ENCODE assay signal across 18 cellular contexts in the genomic region with DNA sequence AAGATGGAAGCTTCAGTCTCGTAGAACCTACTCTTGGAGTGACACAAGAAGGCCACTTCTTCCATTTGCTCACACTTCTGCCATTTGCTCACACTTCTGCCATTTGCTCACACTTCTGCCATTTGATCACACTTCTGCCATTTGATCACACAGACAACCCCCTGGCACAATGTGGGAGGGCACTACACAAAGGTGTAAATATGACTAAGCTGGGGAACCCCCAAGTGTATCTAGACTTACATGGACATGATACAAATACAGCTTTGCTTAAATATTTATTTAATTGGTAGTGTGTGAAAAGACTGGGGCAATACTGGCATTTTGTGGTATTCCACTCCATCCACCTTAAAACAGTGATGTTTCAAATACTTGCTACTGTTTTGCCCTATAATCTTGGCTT.
"Had no signal": no experiment of that assay in that cellular context is flagged by ENCODE, and none has a peak within 500 bp of the region (broad histone marks: within the 10 kb centered on the region; RNA-seq: fewer than 3 reads in every experiment).

No MANE protein-coding gene starts in this region.

- H3K27me3 Mint-ChIP-seq: memory B cell; natural killer cell treated with Interleukin-12 subunit alpha and Interleukin-12 subunit beta and Interleukin-15 and Interleukin-18, amount 100 ng/mL, for 72 hours; stimulated activated naive B cell treated with anti-CD40 and anti-IgM and Interleukin-4, amounts not matched to agents 10 μg/mL and 1 μg/mL and 100 μg/mL, for 72 hours had no signal

- DNase-seq: colonic mucosa; dermis blood vessel endothelial cell; erythroblast; kidney; left cardiac atrium; left ventricle myocardium inferior; lower lobe of right lung; midbrain; nucleus accumbens; ovary; sigmoid colon; stimulated activated CD4-positive, alpha-beta T cell treated with anti-CD3 and anti-CD28 coated beads, Interleukin-2, amount 100 ng/mL, for 48 hours; stimulated activated naive B cell treated with anti-CD40 and anti-IgM and Interleukin-4, amounts not matched to agents 10 μg/mL and 1 μg/mL and 100 μg/mL, for 72 hours; trophoblast cell had no signal

- H3K4me1 Mint-ChIP-seq: memory B cell; neural progenitor cell; stimulated activated naive B cell treated with anti-CD40 and anti-IgM and Interleukin-4, amounts not matched to agents 10 μg/mL and 1 μg/mL and 100 μg/mL, for 72 hours had no signal

- H3K4me3 Mint-ChIP-seq: memory B cell; natural killer cell treated with Interleukin-12 subunit alpha and Interleukin-12 subunit beta and Interleukin-15 and Interleukin-18, amount 100 ng/mL, for 72 hours; neural progenitor cell; stimulated activated naive B cell treated with anti-CD40 and anti-IgM and Interleukin-4, amounts not matched to agents 10 μg/mL and 1 μg/mL and 100 μg/mL, for 72 hours had no signal

- H3K9me3 Mint-ChIP-seq: neural progenitor cell had no signal

- H3K27ac Mint-ChIP-seq: memory B cell; natural killer cell treated with Interleukin-12 subunit alpha and Interleukin-12 subunit beta and Interleukin-15 and Interleukin-18, amount 100 ng/mL, for 72 hours; neural progenitor cell; stimulated activated naive B cell treated with anti-CD40 and anti-IgM and Interleukin-4, amounts not matched to agents 10 μg/mL and 1 μg/mL and 100 μg/mL, for 72 hours had no signal

- ATAC-seq: foreskin keratinocyte; left cardiac atrium; lower lobe of right lung; natural killer cell treated with Interleukin-12 subunit alpha and Interleukin-12 subunit beta and Interleukin-15 and Interleukin-18, amount 100 ng/mL, for 72 hours; stimulated activated naive B cell treated with anti-CD40 and anti-IgM and Interleukin-4, amounts not matched to agents 10 μg/mL and 1 μg/mL and 100 μg/mL, for 72 hours had no signal

- H3K36me3 Mint-ChIP-seq: memory B cell; natural killer cell treated with Interleukin-12 subunit alpha and Interleukin-12 subunit beta and Interleukin-15 and Interleukin-18, amount 100 ng/mL, for 72 hours; neural progenitor cell; stimulated activated naive B cell treated with anti-CD40 and anti-IgM and Interleukin-4, amounts not matched to agents 10 μg/mL and 1 μg/mL and 100 μg/mL, for 72 hours had no signal
